ENCODE assay signal across 32 cellular contexts in genomic region chr17:72542317-72542716, GRCh38.
"Had no signal": no experiment of that assay in that cellular context is flagged by ENCODE, and none has a peak within 500 bp of the region (broad histone marks: within the 10 kb centered on the region; RNA-seq: fewer than 3 reads in every experiment).

No MANE protein-coding gene starts in this region.

- H3K4me3 Mint-ChIP-seq: activated B cell treated with CpG ODN at 0.5 μM for 24 hours; activated CD8-positive, alpha-beta T cell treated with anti-CD3 and anti-CD28 coated beads for 36 hours; activated naive CD8-positive, alpha-beta T cell; activated T-cell treated with anti-CD3 and anti-CD28 coated beads, Interleukin-2, amount 50 U/mL, for 4 hours; activated T-helper 17 cell treated with anti-CD3 and anti-CD28 coated beads, Interleukin-2, amount 50 U/mL, for 72 hours; dendritic cell treated with granulocyte-macrophage colony-stimulating factor and Interleukin-4, amounts not matched to agents 40 ng/mL and 50 ng/mL, for 4 days; endodermal cell had no signal

- FAIRE-seq: astrocyte, bronchial epithelial cell, frontal cortex, TTC549 had no signal

- DNase-seq: activated B cell treated with CpG ODN at 0.5 μM for 24 hours; activated CD4-positive, alpha-beta T cell treated with anti-CD3 and anti-CD28 coated beads for 48 hours; activated CD4-positive, alpha-beta T cell treated with anti-CD3 and anti-CD28 coated beads, Interleukin-2, amount 50 U/mL, for 1 hour; activated CD4-positive, alpha-beta T cell treated with anti-CD3 and anti-CD28 coated beads, Interleukin-2, amount 50 U/mL, for 48 hours; activated CD8-positive, alpha-beta memory T cell treated with anti-CD3 and anti-CD28 coated beads for 24 hours; activated CD8-positive, alpha-beta T cell treated with anti-CD3 and anti-CD28 coated beads for 36 hours; activated effector memory CD4-positive, alpha-beta T cell treated with Interleukin-2 at 50 U/mL for 16 hours; activated gamma-delta T cell treated with Interleukin-2 at 50 U/mL for 16 hours; activated naive CD4-positive, alpha-beta T cell treated with anti-CD3 and anti-CD28 coated beads, Interleukin-2, amount 50 U/mL, for 16 hours; activated naive CD4-positive, alpha-beta T cell treated with Interleukin-2 at 50 U/mL for 16 hours; activated T-cell treated with anti-CD3 and anti-CD28 coated beads, Interleukin-2, amount 50 U/mL, for 4 hours; amniotic stem cell; anterior cingulate cortex; brain microvascular endothelial cell; caudate nucleus; colonic mucosa; dorsolateral prefrontal cortex; effector memory CD4-positive, alpha-beta T cell; endodermal cell; foreskin fibroblast; head of caudate nucleus; T-helper 2 cell; WERI-Rb-1 had no signal

- H3K27ac ChIP-seq: brain microvascular endothelial cell, colonic mucosa, dorsolateral prefrontal cortex, WERI-Rb-1 had no signal

- H3K36me3 Mint-ChIP-seq: activated naive CD8-positive, alpha-beta T cell had no signal

- H3K9me3 ChIP-seq: colonic mucosa had no signal

- H3K4me1 Mint-ChIP-seq: activated T-helper 17 cell treated with anti-CD3 and anti-CD28 coated beads, Interleukin-2, amount 50 U/mL, for 72 hours had no signal

- H3K36me3 ChIP-seq: colonic mucosa, WERI-Rb-1 had no signal

- H3K27ac Mint-ChIP-seq: activated B cell treated with CpG ODN at 0.5 μM for 24 hours; activated CD8-positive, alpha-beta T cell treated with anti-CD3 and anti-CD28 coated beads for 36 hours; activated naive CD8-positive, alpha-beta T cell; activated T-helper 17 cell treated with anti-CD3 and anti-CD28 coated beads, Interleukin-2, amount 50 U/mL, for 72 hours; dendritic cell treated with granulocyte-macrophage colony-stimulating factor and Interleukin-4, amounts not matched to agents 40 ng/mL and 50 ng/mL, for 4 days; endodermal cell had no signal

- ATAC-seq: activated CD4-positive, CD25-positive, alpha-beta regulatory T cell treated with anti-CD3 and anti-CD28 coated beads, Interleukin-2, amount 50 U/mL, for 24 hours; activated CD8-positive, alpha-beta T cell treated with anti-CD3 and anti-CD28 coated beads for 36 hours; activated T-cell treated with anti-CD3 and anti-CD28 coated beads, Interleukin-2, amount 50 U/mL, for 4 hours; activated T-helper 17 cell treated with anti-CD3 and anti-CD28 coated beads, Interleukin-2, amount 50 U/mL, for 72 hours; esophagus mucosa had no signal

- H3K9me3 Mint-ChIP-seq: activated B cell treated with CpG ODN at 0.5 μM for 24 hours; activated CD8-positive, alpha-beta T cell treated with anti-CD3 and anti-CD28 coated beads for 36 hours; activated T-cell treated with anti-CD3 and anti-CD28 coated beads, Interleukin-2, amount 50 U/mL, for 4 hours; activated T-helper 17 cell treated with anti-CD3 and anti-CD28 coated beads, Interleukin-2, amount 50 U/mL, for 72 hours; dendritic cell treated with granulocyte-macrophage colony-stimulating factor and Interleukin-4, amounts not matched to agents 40 ng/mL and 50 ng/mL, for 4 days had no signal

- H3K4me3 ChIP-seq: colonic mucosa, dorsolateral prefrontal cortex had no signal

- H3K4me1 ChIP-seq: colonic mucosa had no signal

- H3K27me3 ChIP-seq: brain microvascular endothelial cell, colonic mucosa, dorsolateral prefrontal cortex had no signal
